28 cellular contexts compared by ENCODE assay signal in the genomic region with DNA sequence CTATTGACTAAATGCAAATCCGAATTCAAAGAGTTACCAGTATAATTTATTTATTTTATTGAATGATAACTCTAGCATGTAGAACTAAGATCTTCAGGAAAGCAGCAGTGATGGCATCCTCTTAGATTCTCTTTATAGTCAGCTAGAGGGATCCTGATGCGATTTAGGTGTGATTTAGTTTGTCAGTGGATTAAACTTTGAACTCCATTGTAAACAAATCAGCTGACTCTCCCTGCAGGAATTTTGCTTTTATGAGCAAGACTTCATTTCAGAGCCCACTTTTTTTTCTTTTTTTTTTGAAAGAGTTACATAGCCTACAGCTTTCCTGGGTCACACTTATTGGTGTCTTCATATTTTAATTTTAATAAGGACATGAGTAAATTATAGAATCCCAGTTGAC.
"Had no signal": no experiment of that assay in that cellular context is flagged by ENCODE, and none has a peak within 500 bp of the region (broad histone marks: within the 10 kb centered on the region; RNA-seq: fewer than 3 reads in every experiment).

No MANE protein-coding gene starts in this region.

- DNase-seq: activated CD4-positive, alpha-beta T cell treated with anti-CD3 and anti-CD28 coated beads, Interleukin-2, amount 10 ng/mL, durations not matched to agents 24 days and 14 days; activated CD4-positive, alpha-beta T cell treated with anti-CD3 and anti-CD28 coated beads, Interleukin-2, amount 50 U/mL, for 4 hours; activated CD8-positive, alpha-beta T cell treated with anti-CD3 and anti-CD28 coated beads for 36 hours; activated effector memory CD4-positive, alpha-beta T cell treated with anti-CD3 and anti-CD28 coated beads, Interleukin-2, amount 50 U/mL, for 16 hours; activated naive CD4-positive, alpha-beta T cell; activated naive CD4-positive, alpha-beta T cell treated with anti-CD3 and anti-CD28 coated beads, Interleukin-2, amount 50 U/mL, for 16 hours; activated naive CD8-positive, alpha-beta T cell treated with anti-CD3 and anti-CD28 coated beads for 36 hours; activated T-cell treated with anti-CD3 and anti-CD28 coated beads, Interleukin-2, amount 50 U/mL, for 1 hour; activated T-cell treated with anti-CD3 and anti-CD28 coated beads, Interleukin-2, amount 50 U/mL, for 72 hours; amniotic stem cell; aorta; brain microvascular endothelial cell; NCI-H1092 treated with DMSO at 0.1 percent for 48 hours; NCI-H1417 treated with DMSO at 0.1 percent for 48 hours; NCI-H187 treated with DMSO at 0.1 percent for 48 hours; NCI-H2081; NCI-H2171 treated with DMSO at 0.1 percent for 48 hours; NCI-H2227 treated with DMSO at 0.1 percent for 48 hours; NCI-H446; NCI-H510A treated with DMSO at 0.1 percent for 48 hours; NCI-H526 treated with DMSO at 0.1 percent for 48 hours; NCI-H774; SHP77; SJCRH30 had no signal

- H3K36me3 ChIP-seq: brain microvascular endothelial cell, cardiac muscle cell, SJCRH30 had no signal

- H3K9me3 ChIP-seq: SJCRH30 had no signal

- H3K27ac ChIP-seq: brain microvascular endothelial cell, cardiac muscle cell, SJCRH30, SK-N-MC had no signal

- H3K4me1 ChIP-seq: SJCRH30 had no signal

- ATAC-seq: activated CD8-positive, alpha-beta T cell treated with anti-CD3 and anti-CD28 coated beads for 36 hours; activated T-cell treated with anti-CD3 and anti-CD28 coated beads, Interleukin-2, amount 50 U/mL, for 72 hours; activated T-helper 17 cell treated with anti-CD3 and anti-CD28 coated beads, Interleukin-2, amount 50 U/mL, for 72 hours; Panc1 had no signal

- H3K4me3 ChIP-seq: cardiac muscle cell, SJCRH30, SK-N-MC had no signal

- H3K27me3 ChIP-seq: brain microvascular endothelial cell, cardiac muscle cell, SJCRH30 had no signal
